8 cellular contexts compared by ENCODE assay signal in genomic region chr11:20127671-20128527, GRCh38. TPM values are rescaled to one million over a fixed set of nuclear protein-coding genes. Genes with fewer than 3 reads are reported as not detected.
DNase-seq lines count a peak whose midpoint lies in the region; ATAC-seq and TF ChIP-seq lines count a peak whose summit lies in the region.

No MANE protein-coding gene starts in this region.

- peak; percentile 48 for DNase-seq in NCI-H2227 treated with DMSO at 0.1 percent for 48 hours (lab: John Stamatoyannopoulos, UW)
- DNase-seq in central memory CD4-positive, alpha-beta T cell = peak; percentile 64
- DNase-seq in left lobe of liver (ENCODE audit: low spot score) = peak; percentile 72
- DNase-seq in stimulated activated CD4-positive, alpha-beta T cell treated with anti-CD3 and anti-CD28 coated beads, Interleukin-4, amount 100 ng/mL, for 4 hours = peak; percentile 66 to 71

- ATAC-seq in HG02885 (IDR thresholded peaks at IDR 0.05; ENCODE audit: poor library complexity, unreplicated experiment) (peak; percentile 76), left lobe of liver (peak; percentile 88), GM18519 (IDR thresholded peaks at IDR 0.05; ENCODE audit: low FRiP score, unreplicated experiment) (no peak)
- ATAC-seq in activated CD4-positive, CD25-positive, alpha-beta regulatory T cell treated with anti-CD3 and anti-CD28 coated beads, Interleukin-2, amount 50 U/mL, for 24 hours = peak; percentile 54 to 78

- peak; percentile 73 for TF ChIP-seq CTCF in GM12874 (IDR thresholded peaks at IDR 0.05; ENCODE audit: insufficient read depth, low read depth, low read length)

RNA-seq across cellular contexts. Expression of gene DBX1, which starts 32.4 kb away (rescaled TPM):
- not detected for total RNA-seq in left lobe of liver
